10 cellular contexts compared by ENCODE assay signal in genomic region chr11:125404136-125404810, GRCh38.
DNase-seq lines count a peak whose midpoint lies in the region; ATAC-seq, FAIRE-seq and TF ChIP-seq lines count a peak whose summit lies in the region.
"Had no signal": no experiment of that assay in that cellular context is flagged by ENCODE, and none has a peak within 500 bp of the region (broad histone marks: within the 10 kb centered on the region; RNA-seq: fewer than 3 reads in every experiment).

No MANE protein-coding gene starts in this region.

- no peak overlapping the region for H4K8ac ChIP-seq in H1 (ENCODE audit: extremely low read depth, insufficient read depth, low read length)

- H3K23ac ChIP-seq in H1 (ENCODE audit: insufficient read length), result no peak overlapping the region

- no peak overlapping the region for H3K14ac ChIP-seq in H1 (ENCODE audit: insufficient read length)

- TF ChIP-seq POLR2A in H1 (IDR thresholded peaks at IDR 0.05; ENCODE audit: control extremely low read depth in 1 of 2, low read depth in 2 of 2, low read length in 2 of 2), result no peak

- H2BK120ac ChIP-seq in H1 (replicated peaks; ENCODE audit: low read depth, low read length), result no peak overlapping the region

- no peak for DNase-seq in D721Med (ENCODE audit: insufficient read length, low spot score)
- peak; percentile 3 for DNase-seq in MV-4-11 (lab: John Stamatoyannopoulos, UW)
- DNase-seq in H1 (ENCODE audit: low read depth in 1 of 2, low spot score in 2 of 2), result peak in 1 of 2 experiments; percentile 68
- no peak for DNase-seq in osteoblast (ENCODE audit: insufficient read length, low spot score, missing footprints)
- no peak for DNase-seq in NOMO-1 (lab: John Stamatoyannopoulos, UW; ENCODE audit: unreplicated experiment in 2 of 2)
- no peak for DNase-seq in NCI-H2081 (lab: John Stamatoyannopoulos, UW)
- DNase-seq in frontal cortex (ENCODE audit: low spot score in 2 of 2), result no peak

- H3K36me3 ChIP-seq in H1 (ENCODE audit: control insufficient read depth in 2 of 4, insufficient read depth in 4 of 4, low read length in 3 of 4) (no peaks in the 10 kb centered on the region), osteoblast (ENCODE audit: insufficient read depth, low read length) (no peaks in the 10 kb centered on the region)
- H3K36me3 ChIP-seq: transverse colon had no signal

- no peaks in the 10 kb centered on the region for H4K20me1 ChIP-seq in H1 (replicated peaks in 1 of 2; ENCODE audit: control insufficient read depth in 1 of 2, insufficient read depth in 2 of 2, low read length in 2 of 2)
- H4K20me1 ChIP-seq in osteoblast (ENCODE audit: insufficient read depth, low read length), result no peaks in the 10 kb centered on the region

- peak overlapping the region; percentile 97 for H2BK15ac ChIP-seq in H1 (ENCODE audit: low read length)

- peak overlapping the region; percentile 92 for H3K18ac ChIP-seq in H1 (ENCODE audit: extremely low read depth, low read length)

- peak overlapping the region; percentile 2 for H3K4ac ChIP-seq in H1 (replicated peaks; ENCODE audit: insufficient read length, low read depth, low read length)

- POLR2A ChIA-PET in H1 (lab: Charles Lee; ENCODE audit: partially characterized antibody), result interaction anchor here (1.0 to 1.2 kb wide), 6 partner anchors 14 to 101 kb away, joined by 3 to 6 read pairs (median 3); no protein-coding TSS in a partner anchor

- H3K4me2 ChIP-seq in H1 (ENCODE audit: insufficient read depth in 1 of 2, low read depth in 2 of 2, low read length in 2 of 2), result peak overlapping the region; percentile 3 to 35; a peak in 3 of 4 replicates
- peak overlapping the region; percentile 74 for H3K4me2 ChIP-seq in osteoblast (ENCODE audit: insufficient read depth, low read length)

- H3K79me2 ChIP-seq in H1 (ENCODE audit: control insufficient read depth in 1 of 2, insufficient read depth in 2 of 2, low read length in 2 of 2), result no peaks in the 10 kb centered on the region
- no peaks in the 10 kb centered on the region for H3K79me2 ChIP-seq in osteoblast (ENCODE audit: insufficient read depth, low read length)

- peak overlapping the region; percentile 100 for H2BK12ac ChIP-seq in H1 (ENCODE audit: low read depth, low read length)

- peaks cover 0 to 4% (median under 1%) of the 10 kb centered on the region in 4 experiments; a peak in 2 of 7 replicates for H3K27me3 ChIP-seq in H1 (replicated peaks in 1 of 4; ENCODE audit: control insufficient read depth in 3 of 4, extremely low read depth in 1 of 4, insufficient read depth in 3 of 4, low read length in 3 of 4)
- H3K27me3 ChIP-seq in osteoblast (ENCODE audit: insufficient read depth, low read length), result peaks cover 47% of the 10 kb centered on the region

- H3K23me2 ChIP-seq in H1 (ENCODE audit: low read depth, low read length), result no peaks in the 10 kb centered on the region

- 62% methylated on average over 15 of the region's 15 CpGs; no CpG with 5 or more reads in 1 of the 2 experiments for WGBS in H1 (ENCODE audit: extremely low coverage in 1 of 2, insufficient coverage in 1 of 2, insufficient read length in 1 of 2, insufficient replicate concordance in 2 of 2, low coverage in 1 of 2, low lambda C conversion rate in 2 of 2, missing lambda C conversion rate in 1 of 2), 2 experiments

- H4K5ac ChIP-seq in H1 (ENCODE audit: insufficient read length, low read depth, low read length), result no peak overlapping the region

- FAIRE-seq in D721Med (lab: Jason Lieb, UNC) (peak; percentile 56), H1 (lab: Jason Lieb, UNC) (peak; percentile 28), frontal cortex (lab: Jason Lieb, UNC) (no peak)
- FAIRE-seq: RCC 7860 had no signal

- H3K4me1 ChIP-seq in H1 (replicated peaks in 1 of 4; ENCODE audit: control insufficient read depth in 3 of 4, insufficient read depth in 4 of 4, low read length in 3 of 4) (peaks cover 12 to 29% (median 16%) of the 10 kb centered on the region in 4 experiments), osteoblast (ENCODE audit: insufficient read depth, low read length) (no peaks in the 10 kb centered on the region)

- TF ChIP-seq RAD21 in H1 (IDR thresholded peaks at IDR 0.05 in 1 of 2, conservative IDR thresholded peaks at IDR 0.05 in 1 of 2; ENCODE audit: low read depth in 2 of 2, low read length in 2 of 2), result peak in 1 of 2 experiments; percentile 25; a peak in 1 of 4 replicates

- H3K9ac ChIP-seq in H1 (replicated peaks in 1 of 4; ENCODE audit: extremely low read depth in 1 of 4, low read depth in 3 of 4, low read length in 3 of 4), result peak overlapping the region in 1 of 4 experiments; percentile 34; a peak in 1 of 7 replicates

- H3K27ac ChIP-seq in H1 (ENCODE audit: low read depth, low read length), result no peak overlapping the region
- H3K27ac ChIP-seq in osteoblast (ENCODE audit: low read depth, low read length), result no peak overlapping the region
- H3K27ac ChIP-seq: transverse colon had no signal

- CTCF ChIA-PET in H1 (lab: Charles Lee; ENCODE audit: partially characterized antibody), result interaction anchor here (0.6 to 8.2 kb wide), 49 partner anchors 7 to 560 kb away, joined by 3 to 223 read pairs (median 5); partner anchors contain the start of gene SLC37A2

- H2AFZ ChIP-seq in H1 (ENCODE audit: low read length), result peak overlapping the region; percentile 23; the same call in 1 of the 2 replicates
- H2AFZ ChIP-seq in osteoblast (ENCODE audit: low read length), result no peak overlapping the region

- peak overlapping the region; percentile 82; the same call in 1 of the 2 replicates for H2BK5ac ChIP-seq in H1 (ENCODE audit: low read depth, low read length)

- no peaks in the 10 kb centered on the region for H3K79me1 ChIP-seq in H1 (ENCODE audit: low read depth, low read length)

- ATAC-seq in GM18517 (IDR thresholded peaks at IDR 0.05; ENCODE audit: unreplicated experiment), result no peak

- no peak overlapping the region for H3K4me3 ChIP-seq in H1 (ENCODE audit: extremely low read depth in 1 of 4, insufficient read depth in 2 of 4, low read depth in 3 of 4, low read length in 4 of 4)
- no peak overlapping the region for H3K4me3 ChIP-seq in osteoblast (ENCODE audit: insufficient read depth, low read length)
- H3K4me3 ChIP-seq: transverse colon had no signal

- peak overlapping the region; percentile 9 for H4K91ac ChIP-seq in H1 (replicated peaks; ENCODE audit: insufficient read length, low read length)

- peak overlapping the region; percentile 91; the same call in 1 of the 2 replicates for H2AK5ac ChIP-seq in H1 (ENCODE audit: low read depth, low read length)

- H3K9me3 ChIP-seq in H1 (ENCODE audit: insufficient read depth in 2 of 2, low read depth in 1 of 2, low read length in 1 of 2) (no peaks in the 10 kb centered on the region), osteoblast (ENCODE audit: low read depth, low read length) (no peaks in the 10 kb centered on the region)
- H3K9me3 ChIP-seq: transverse colon had no signal

- H3K56ac ChIP-seq in H1 (replicated peaks; ENCODE audit: insufficient read length, low read depth, low read length), result no peak overlapping the region

- TF ChIP-seq CTCF in D721Med (IDR thresholded peaks at IDR 0.05; ENCODE audit: insufficient read depth, missing control alignments), result no peak
- TF ChIP-seq CTCF in H1 (IDR thresholded peaks at IDR 0.05; ENCODE audit: control extremely low read depth in 1 of 3, insufficient read depth in 1 of 3, low read depth in 1 of 3, low read length in 3 of 3), result peak in 1 of 3 experiments; percentile 1; a peak in 1 of 4 replicates
- TF ChIP-seq CTCF in osteoblast (IDR thresholded peaks at IDR 0.05; ENCODE audit: extremely low read depth, low read depth, low read length), result no peak

- H2BK20ac ChIP-seq in H1 (ENCODE audit: low read length), result peak overlapping the region; percentile 94

- 0 out of 3 replicates have a peak, but pooled peaks of 1 of the 2 experiments have one; percentile 6 for TF ChIP-seq EP300 in H1 (IDR thresholded peaks at IDR 0.05; ENCODE audit: borderline replicate concordance in 1 of 2, low read depth in 2 of 2, low read length in 2 of 2)

TF ChIP-seq in H1, 55 proteins besides CTCF, POLR2A, EP300 and RAD21 (continues in another document):
- TF ChIP-seq ATF3 (IDR thresholded peaks at IDR 0.05; ENCODE audit: insufficient read depth, low read depth, low read length) (no peak), E2F6 (IDR thresholded peaks at IDR 0.05) (no peak; the same call in none of the 2 replicates), TBP (IDR thresholded peaks at IDR 0.05; ENCODE audit: low read depth, low read length) (no peak), MAX (IDR thresholded peaks at IDR 0.05) (peak; percentile 20; the same call in 1 of the 2 replicates), JUND (IDR thresholded peaks at IDR 0.05; ENCODE audit: low read length) (0 out of 2 replicates have a peak, but pooled peaks have one; percentile 14), SP4 (IDR thresholded peaks at IDR 0.05; ENCODE audit: low read length) (0 out of 2 replicates have a peak, but pooled peaks have one; percentile 55), ATF2 (IDR thresholded peaks at IDR 0.05; ENCODE audit: low read length) (0 out of 2 replicates have a peak, but pooled peaks have one; percentile 47), RBBP5 (IDR thresholded peaks at IDR 0.05; ENCODE audit: borderline replicate concordance, low read depth, low read length) (no peak), HDAC2 (IDR thresholded peaks at IDR 0.05; ENCODE audit: borderline replicate concordance in 1 of 2, low read depth in 2 of 2, low read length in 2 of 2) (peak in 1 of 2 experiments; percentile 49; a peak in 1 of 4 replicates)
